Comparison of ENCODE assay signal across 8 cellular contexts in the genomic region with DNA sequence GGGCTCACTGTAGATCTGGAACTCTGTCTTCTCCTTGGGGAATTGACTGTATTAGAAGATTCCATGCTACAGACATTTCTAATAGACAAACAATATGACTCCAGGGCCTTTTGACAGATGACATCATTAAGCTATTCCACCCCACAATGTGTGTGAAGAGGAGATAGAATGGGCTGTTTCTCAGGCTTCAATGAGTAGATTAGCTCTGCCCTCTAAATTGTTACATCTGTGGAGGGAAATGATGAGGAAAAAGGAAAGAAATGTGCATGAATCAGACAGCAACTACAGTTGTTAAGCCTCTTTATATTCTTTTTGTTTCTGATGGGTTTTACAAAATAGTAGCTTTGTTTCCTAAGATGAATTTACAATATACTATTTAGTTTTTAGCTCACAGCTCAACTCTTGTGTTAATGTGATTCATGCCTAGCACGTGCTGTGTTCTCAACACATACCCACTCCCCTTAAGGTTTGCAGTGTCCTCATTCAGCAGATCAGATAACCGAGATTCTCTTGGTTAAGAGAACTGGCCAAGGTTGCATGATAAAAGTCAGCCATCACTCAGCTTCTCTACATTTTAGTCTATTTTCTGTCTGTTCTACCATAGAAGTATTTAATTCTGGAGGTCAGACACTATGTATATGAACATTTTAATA.
DNase-seq lines count a peak whose midpoint lies in the region; TF ChIP-seq lines count a peak whose summit lies in the region.
"Not testable (repeated sequence)": the region's sequence is repeated elsewhere in the genome, so short reads cannot be mapped to it uniquely, and the experiment has no call there.

No MANE protein-coding gene starts in this region.

- not testable (repeated sequence) for H3K36me3 ChIP-seq in adipocyte (ENCODE audit: control insufficient read depth, insufficient read depth, low read length, severe bottlenecking)

- DNase-seq in AG10803 (ENCODE audit: low read depth) (peak; percentile 28), EH (ENCODE audit: low read depth) (peak; percentile 37), GM04503 (ENCODE audit: low read depth) (peak; percentile 2), RPMI7951 (ENCODE audit: low read depth) (peak; percentile 26), adipocyte (ENCODE audit: low read depth) (peak; percentile 0), foreskin melanocyte (peak; percentile 67), iris pigment epithelial cell (ENCODE audit: low read depth) (peak; percentile 0), stromal cell of bone marrow (ENCODE audit: low read depth) (peak; percentile 0)

- not testable (repeated sequence) for H3K27me3 ChIP-seq in adipocyte (replicated peaks; ENCODE audit: control insufficient read depth, insufficient read depth, low read length)

- not testable (repeated sequence) for H3K4me3 ChIP-seq in AG10803 (ENCODE audit: low read length); adipocyte (ENCODE audit: low read length)

- not testable (repeated sequence) for H3K9me3 ChIP-seq in adipocyte (ENCODE audit: control insufficient read depth, low read length)

- TF ChIP-seq CTCF in AG10803 (conservative IDR thresholded peaks at IDR 0.05; ENCODE audit: low read length), result not testable (repeated sequence)

- H3K9ac ChIP-seq in adipocyte (ENCODE audit: low read length), result not testable (repeated sequence)

- H3K4me1 ChIP-seq in adipocyte (ENCODE audit: control insufficient read depth, insufficient read depth, low read length), result not testable (repeated sequence)

Comparison
In these comparisons a context has a peak if more than half of its experiments do, and no peak if none do; other contexts are left out.
1. DNase-seq: peak in every context shown above with its lines; median percentile 67 in foreskin melanocyte; 37 in EH; 28 in AG10803; 26 in RPMI7951; 2 in GM04503; 0 in adipocyte; 0 in iris pigment epithelial cell; 0 in stromal cell of bone marrow.